13 cellular contexts compared by ENCODE assay signal in genomic region chr5:74288448-74289109, GRCh38.
A peak's percentile ranks its signal among the peaks of the same experiment; 100 is the strongest.
DNase-seq lines count a peak whose midpoint lies in the region; ATAC-seq and TF ChIP-seq lines count a peak whose summit lies in the region.
"Had no signal": no experiment of that assay in that cellular context is flagged by ENCODE, and none has a peak within 500 bp of the region (broad histone marks: within the 10 kb centered on the region; RNA-seq: fewer than 3 reads in every experiment).

No MANE protein-coding gene starts in this region.

- H3K9ac ChIP-seq in adipocyte (ENCODE audit: low read length) (peak overlapping the region; percentile 75), smooth muscle cell (ENCODE audit: low read depth) (no peak overlapping the region)

- H3K4me2 ChIP-seq in smooth muscle cell: no peak overlapping the region

- H3K4me3 ChIP-seq in adipocyte (ENCODE audit: low read length): peak overlapping the region; percentile 39
- no peak overlapping the region for H3K4me3 ChIP-seq in esophagus muscularis mucosa
- H3K4me3 ChIP-seq in lung: no peak overlapping the region
- no peak overlapping the region for H3K4me3 ChIP-seq in smooth muscle cell
- H3K4me3 ChIP-seq: thoracic aorta had no signal

- H2AFZ ChIP-seq in smooth muscle cell (ENCODE audit: low read depth): peak overlapping the region; percentile 1

- H4K20me1 ChIP-seq in smooth muscle cell (ENCODE audit: low read depth): no peaks in the 10 kb centered on the region

- TF ChIP-seq EP300 in esophagus muscularis mucosa (IDR thresholded peaks at IDR 0.05): peak; percentile 41

- no peaks in the 10 kb centered on the region for H3K9me3 ChIP-seq in adipocyte (ENCODE audit: control insufficient read depth, low read length)
- H3K9me3 ChIP-seq in esophagus muscularis mucosa: no peaks in the 10 kb centered on the region
- H3K9me3 ChIP-seq in lung (ENCODE audit: control insufficient read depth in 2 of 2, insufficient read depth in 1 of 2, low read length in 1 of 2): no peaks in the 10 kb centered on the region
- H3K9me3 ChIP-seq in smooth muscle cell (replicated peaks; ENCODE audit: low read depth): no peaks in the 10 kb centered on the region
- H3K9me3 ChIP-seq: thoracic aorta had no signal

- intact Hi-C loops in esophagus muscularis mucosa (cut with DNase I): no loop called here

- peaks cover 42% of the 10 kb centered on the region for H3K4me1 ChIP-seq in adipocyte (ENCODE audit: control insufficient read depth, insufficient read depth, low read length)
- peaks cover 0 to 54% (median 39%) of the 10 kb centered on the region in 4 donors for H3K4me1 ChIP-seq in esophagus muscularis mucosa
- peaks cover 0 to 1% of the 10 kb centered on the region in 2 donors for H3K4me1 ChIP-seq in lung (ENCODE audit: control insufficient read depth in 2 of 2, insufficient read depth in 2 of 2, low read length in 2 of 2)
- no peaks in the 10 kb centered on the region for H3K4me1 ChIP-seq in smooth muscle cell (ENCODE audit: low read depth)

- peak overlapping the region; percentile 62 to 78 (median 72) for H3K27ac ChIP-seq in esophagus muscularis mucosa (replicated peaks in 1 of 4)
- peak overlapping the region in 1 of 2 donors; percentile 56 for H3K27ac ChIP-seq in lung (ENCODE audit: low read depth in 1 of 2, low read length in 1 of 2)
- no peak overlapping the region for H3K27ac ChIP-seq in smooth muscle cell (ENCODE audit: low read depth)

- TF ChIP-seq POLR2A in esophagus muscularis mucosa (IDR thresholded peaks at IDR 0.05; ENCODE audit: low read depth): no peak
- no peak for TF ChIP-seq POLR2A in GM18505 (IDR thresholded peaks at IDR 0.05; ENCODE audit: borderline replicate concordance, extremely low read depth, insufficient read depth, insufficient read length)

- H3F3A ChIP-seq in smooth muscle cell (ENCODE audit: low read depth): no peaks in the 10 kb centered on the region

- no peak for TF ChIP-seq CTCF in esophagus muscularis mucosa (IDR thresholded peaks at IDR 0.05)
- TF ChIP-seq CTCF in lung (IDR thresholded peaks at IDR 0.05; ENCODE audit: control extremely low read depth, extremely low read depth): no peak
- TF ChIP-seq CTCF in smooth muscle cell (IDR thresholded peaks at IDR 0.05; ENCODE audit: borderline replicate concordance, insufficient read depth, poor library complexity, severe bottlenecking): no peak

- H3K27me3 ChIP-seq in adipocyte (replicated peaks; ENCODE audit: control insufficient read depth, insufficient read depth, low read length) (no peaks in the 10 kb centered on the region), esophagus muscularis mucosa (no peaks in the 10 kb centered on the region), lung (ENCODE audit: control insufficient read depth, insufficient read depth) (no peaks in the 10 kb centered on the region), smooth muscle cell (ENCODE audit: low read depth) (no peaks in the 10 kb centered on the region)

- no peaks in the 10 kb centered on the region for H3K79me2 ChIP-seq in smooth muscle cell (ENCODE audit: low read depth)

- H3K36me3 ChIP-seq in adipocyte (ENCODE audit: control insufficient read depth, insufficient read depth, low read length, severe bottlenecking) (no peaks in the 10 kb centered on the region), esophagus muscularis mucosa (no peaks in the 10 kb centered on the region), lung (ENCODE audit: control insufficient read depth in 2 of 2, insufficient read depth in 2 of 2, low read length in 2 of 2) (no peaks in the 10 kb centered on the region), smooth muscle cell (ENCODE audit: low read depth) (no peaks in the 10 kb centered on the region)
- H3K36me3 ChIP-seq: thoracic aorta had no signal

- DNase-seq in adipocyte (ENCODE audit: low read depth) (peak; percentile 66), esophagus muscularis mucosa (ENCODE audit: extremely low spot score) (peak; percentile 64), lung (ENCODE audit: low spot score) (no peak), smooth muscle cell (lab: John Stamatoyannopoulos, UW; ENCODE audit: unreplicated experiment) (no peak), NCI-H1105 treated with DMSO at 0.1 percent for 48 hours (lab: John Stamatoyannopoulos, UW) (no peak), SK-N-DZ (ENCODE audit: low spot score) (no peak)
- DNase-seq: activated naive CD4-positive, alpha-beta T cell; immature natural killer cell; naive B cell; NCI-H1930 had no signal

- 38% methylated on average over 3 of the region's 3 CpGs for WGBS in esophagus muscularis mucosa
- WGBS in lung, 2 donors: 71 to 83% methylated on average over 3 of the region's 3 CpGs
- WGBS in smooth muscle cell (ENCODE audit: low lambda C conversion rate): 67% methylated on average over 3 of the region's 3 CpGs

- ATAC-seq in lung (ENCODE audit: insufficient read depth, low FRiP score) (peak; percentile 17), HG02642 (IDR thresholded peaks at IDR 0.05; ENCODE audit: poor library complexity, unreplicated experiment) (no peak), GM18505 (IDR thresholded peaks at IDR 0.05; ENCODE audit: unreplicated experiment) (no peak)

Comparison
In these comparisons a context has a peak if more than half of its experiments do, and no peak if none do; other contexts are left out.
1. DNase-seq: peak in adipocyte (single experiment) and esophagus muscularis mucosa (single experiment); none in lung (single experiment), smooth muscle cell (single experiment), NCI-H1105 treated with DMSO at 0.1 percent for 48 hours (single experiment) and SK-N-DZ (single experiment).